Comparison of ENCODE assay signal across 1 cellular context in the genomic region with DNA sequence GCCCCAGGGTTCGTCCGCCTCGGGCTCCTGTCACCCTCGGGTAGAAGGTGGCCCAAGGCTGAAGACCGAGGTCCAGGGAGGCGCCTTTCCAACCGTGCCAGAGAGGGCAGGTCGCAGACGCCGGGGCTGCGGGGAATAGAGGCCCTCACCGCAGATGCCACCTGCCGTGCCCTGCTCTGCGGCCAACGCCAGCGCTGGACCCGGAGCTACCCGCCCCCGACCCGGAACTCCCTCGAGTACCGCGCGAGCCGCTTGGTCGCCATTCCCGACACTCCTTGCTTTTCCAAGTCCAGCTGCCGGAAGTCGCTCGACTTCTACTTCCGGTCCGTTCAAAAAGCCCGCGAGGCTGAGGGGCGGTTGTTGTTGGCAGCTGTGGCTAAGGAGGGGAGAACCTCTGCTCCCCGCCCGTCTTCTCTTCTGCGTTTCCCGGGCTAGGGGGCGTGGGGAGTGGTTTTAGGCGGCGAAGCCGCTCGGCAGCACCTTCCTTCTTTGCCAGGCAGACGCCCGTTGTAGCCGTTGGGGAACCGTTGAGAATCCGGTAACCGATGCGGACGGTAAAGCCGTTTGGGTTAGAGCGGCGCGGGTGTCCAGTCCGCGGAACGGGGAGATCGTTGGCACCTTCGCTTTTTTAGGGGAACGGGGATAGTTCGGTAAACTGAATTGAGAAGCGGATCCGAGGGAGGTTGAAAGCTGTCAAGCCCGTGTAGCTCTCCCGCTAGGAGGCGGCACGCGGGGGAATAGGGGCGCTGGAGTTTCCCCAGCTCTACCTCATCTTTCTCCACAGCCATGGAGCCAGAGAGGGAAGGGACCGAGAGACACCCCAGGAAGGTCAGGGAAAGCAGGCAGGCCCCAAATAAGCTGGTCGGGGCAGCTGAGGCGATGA.
TF ChIP-seq lines count a peak whose summit lies in the region.

A gene with protein sequence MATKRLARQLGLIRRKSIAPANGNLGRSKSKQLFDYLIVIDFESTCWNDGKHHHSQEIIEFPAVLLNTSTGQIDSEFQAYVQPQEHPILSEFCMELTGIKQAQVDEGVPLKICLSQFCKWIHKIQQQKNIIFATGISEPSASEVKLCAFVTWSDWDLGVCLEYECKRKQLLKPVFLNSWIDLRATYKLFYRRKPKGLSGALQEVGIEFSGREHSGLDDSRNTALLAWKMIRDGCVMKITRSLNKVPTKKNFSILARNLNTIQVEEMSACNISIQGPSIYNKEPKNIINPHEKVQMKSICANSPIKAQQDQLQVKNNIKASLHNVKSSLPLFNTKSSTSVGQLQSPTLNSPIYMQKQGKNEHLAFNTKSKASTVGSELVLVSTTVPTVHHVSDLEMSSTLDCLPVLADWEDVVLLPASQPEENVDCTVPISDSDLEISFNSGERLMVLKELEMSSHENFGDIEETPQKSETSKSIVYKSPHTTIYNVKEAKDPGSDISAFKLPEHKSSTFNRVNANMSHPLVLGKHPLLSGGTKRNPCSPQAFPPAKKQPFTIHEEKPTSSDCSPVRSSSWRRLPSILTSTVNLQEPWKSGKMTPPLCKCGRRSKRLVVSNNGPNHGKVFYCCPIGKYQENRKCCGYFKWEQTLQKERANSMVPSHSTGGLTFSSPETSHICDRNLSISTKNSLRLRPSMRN (minus strand): TSS at position 305 of the 883 bp plus-strand sequence. CDS start 42 bp downstream, at position 263.
A gene with protein sequence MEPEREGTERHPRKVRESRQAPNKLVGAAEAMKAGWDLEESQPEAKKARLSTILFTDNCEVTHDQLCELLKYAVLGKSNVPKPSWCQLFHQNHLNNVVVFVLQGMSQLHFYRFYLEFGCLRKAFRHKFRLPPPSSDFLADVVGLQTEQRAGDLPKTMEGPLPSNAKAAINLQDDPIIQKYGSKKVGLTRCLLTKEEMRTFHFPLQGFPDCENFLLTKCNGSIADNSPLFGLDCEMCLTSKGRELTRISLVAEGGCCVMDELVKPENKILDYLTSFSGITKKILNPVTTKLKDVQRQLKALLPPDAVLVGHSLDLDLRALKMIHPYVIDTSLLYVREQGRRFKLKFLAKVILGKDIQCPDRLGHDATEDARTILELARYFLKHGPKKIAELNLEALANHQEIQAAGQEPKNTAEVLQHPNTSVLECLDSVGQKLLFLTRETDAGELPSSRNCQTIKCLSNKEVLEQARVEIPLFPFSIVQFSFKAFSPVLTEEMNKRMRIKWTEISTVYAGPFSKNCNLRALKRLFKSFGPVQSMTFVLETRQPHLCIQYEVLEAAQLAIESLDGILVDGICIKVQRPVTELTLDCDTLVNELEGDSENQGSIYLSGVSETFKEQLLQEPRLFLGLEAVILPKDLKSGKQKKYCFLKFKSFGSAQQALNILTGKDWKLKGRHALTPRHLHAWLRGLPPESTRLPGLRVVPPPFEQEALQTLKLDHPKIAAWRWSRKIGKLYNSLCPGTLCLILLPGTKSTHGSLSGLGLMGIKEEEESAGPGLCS (plus strand): TSS at position 360 of the 883 bp plus-strand sequence. CDS start 427 bp downstream, at position 787.

TF ChIP-seq in K562, 482 proteins besides CTCF, POLR2A, EP300 and RAD21 (continued from another document and continues in another):
- TF ChIP-seq, protein P1, sequence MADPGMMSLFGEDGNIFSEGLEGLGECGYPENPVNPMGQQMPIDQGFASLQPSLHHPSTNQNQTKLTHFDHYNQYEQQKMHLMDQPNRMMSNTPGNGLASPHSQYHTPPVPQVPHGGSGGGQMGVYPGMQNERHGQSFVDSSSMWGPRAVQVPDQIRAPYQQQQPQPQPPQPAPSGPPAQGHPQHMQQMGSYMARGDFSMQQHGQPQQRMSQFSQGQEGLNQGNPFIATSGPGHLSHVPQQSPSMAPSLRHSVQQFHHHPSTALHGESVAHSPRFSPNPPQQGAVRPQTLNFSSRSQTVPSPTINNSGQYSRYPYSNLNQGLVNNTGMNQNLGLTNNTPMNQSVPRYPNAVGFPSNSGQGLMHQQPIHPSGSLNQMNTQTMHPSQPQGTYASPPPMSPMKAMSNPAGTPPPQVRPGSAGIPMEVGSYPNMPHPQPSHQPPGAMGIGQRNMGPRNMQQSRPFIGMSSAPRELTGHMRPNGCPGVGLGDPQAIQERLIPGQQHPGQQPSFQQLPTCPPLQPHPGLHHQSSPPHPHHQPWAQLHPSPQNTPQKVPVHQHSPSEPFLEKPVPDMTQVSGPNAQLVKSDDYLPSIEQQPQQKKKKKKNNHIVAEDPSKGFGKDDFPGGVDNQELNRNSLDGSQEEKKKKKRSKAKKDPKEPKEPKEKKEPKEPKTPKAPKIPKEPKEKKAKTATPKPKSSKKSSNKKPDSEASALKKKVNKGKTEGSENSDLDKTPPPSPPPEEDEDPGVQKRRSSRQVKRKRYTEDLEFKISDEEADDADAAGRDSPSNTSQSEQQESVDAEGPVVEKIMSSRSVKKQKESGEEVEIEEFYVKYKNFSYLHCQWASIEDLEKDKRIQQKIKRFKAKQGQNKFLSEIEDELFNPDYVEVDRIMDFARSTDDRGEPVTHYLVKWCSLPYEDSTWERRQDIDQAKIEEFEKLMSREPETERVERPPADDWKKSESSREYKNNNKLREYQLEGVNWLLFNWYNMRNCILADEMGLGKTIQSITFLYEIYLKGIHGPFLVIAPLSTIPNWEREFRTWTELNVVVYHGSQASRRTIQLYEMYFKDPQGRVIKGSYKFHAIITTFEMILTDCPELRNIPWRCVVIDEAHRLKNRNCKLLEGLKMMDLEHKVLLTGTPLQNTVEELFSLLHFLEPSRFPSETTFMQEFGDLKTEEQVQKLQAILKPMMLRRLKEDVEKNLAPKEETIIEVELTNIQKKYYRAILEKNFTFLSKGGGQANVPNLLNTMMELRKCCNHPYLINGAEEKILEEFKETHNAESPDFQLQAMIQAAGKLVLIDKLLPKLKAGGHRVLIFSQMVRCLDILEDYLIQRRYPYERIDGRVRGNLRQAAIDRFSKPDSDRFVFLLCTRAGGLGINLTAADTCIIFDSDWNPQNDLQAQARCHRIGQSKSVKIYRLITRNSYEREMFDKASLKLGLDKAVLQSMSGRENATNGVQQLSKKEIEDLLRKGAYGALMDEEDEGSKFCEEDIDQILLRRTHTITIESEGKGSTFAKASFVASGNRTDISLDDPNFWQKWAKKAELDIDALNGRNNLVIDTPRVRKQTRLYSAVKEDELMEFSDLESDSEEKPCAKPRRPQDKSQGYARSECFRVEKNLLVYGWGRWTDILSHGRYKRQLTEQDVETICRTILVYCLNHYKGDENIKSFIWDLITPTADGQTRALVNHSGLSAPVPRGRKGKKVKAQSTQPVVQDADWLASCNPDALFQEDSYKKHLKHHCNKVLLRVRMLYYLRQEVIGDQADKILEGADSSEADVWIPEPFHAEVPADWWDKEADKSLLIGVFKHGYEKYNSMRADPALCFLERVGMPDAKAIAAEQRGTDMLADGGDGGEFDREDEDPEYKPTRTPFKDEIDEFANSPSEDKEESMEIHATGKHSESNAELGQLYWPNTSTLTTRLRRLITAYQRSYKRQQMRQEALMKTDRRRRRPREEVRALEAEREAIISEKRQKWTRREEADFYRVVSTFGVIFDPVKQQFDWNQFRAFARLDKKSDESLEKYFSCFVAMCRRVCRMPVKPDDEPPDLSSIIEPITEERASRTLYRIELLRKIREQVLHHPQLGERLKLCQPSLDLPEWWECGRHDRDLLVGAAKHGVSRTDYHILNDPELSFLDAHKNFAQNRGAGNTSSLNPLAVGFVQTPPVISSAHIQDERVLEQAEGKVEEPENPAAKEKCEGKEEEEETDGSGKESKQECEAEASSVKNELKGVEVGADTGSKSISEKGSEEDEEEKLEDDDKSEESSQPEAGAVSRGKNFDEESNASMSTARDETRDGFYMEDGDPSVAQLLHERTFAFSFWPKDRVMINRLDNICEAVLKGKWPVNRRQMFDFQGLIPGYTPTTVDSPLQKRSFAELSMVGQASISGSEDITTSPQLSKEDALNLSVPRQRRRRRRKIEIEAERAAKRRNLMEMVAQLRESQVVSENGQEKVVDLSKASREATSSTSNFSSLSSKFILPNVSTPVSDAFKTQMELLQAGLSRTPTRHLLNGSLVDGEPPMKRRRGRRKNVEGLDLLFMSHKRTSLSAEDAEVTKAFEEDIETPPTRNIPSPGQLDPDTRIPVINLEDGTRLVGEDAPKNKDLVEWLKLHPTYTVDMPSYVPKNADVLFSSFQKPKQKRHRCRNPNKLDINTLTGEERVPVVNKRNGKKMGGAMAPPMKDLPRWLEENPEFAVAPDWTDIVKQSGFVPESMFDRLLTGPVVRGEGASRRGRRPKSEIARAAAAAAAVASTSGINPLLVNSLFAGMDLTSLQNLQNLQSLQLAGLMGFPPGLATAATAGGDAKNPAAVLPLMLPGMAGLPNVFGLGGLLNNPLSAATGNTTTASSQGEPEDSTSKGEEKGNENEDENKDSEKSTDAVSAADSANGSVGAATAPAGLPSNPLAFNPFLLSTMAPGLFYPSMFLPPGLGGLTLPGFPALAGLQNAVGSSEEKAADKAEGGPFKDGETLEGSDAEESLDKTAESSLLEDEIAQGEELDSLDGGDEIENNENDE (IDR thresholded peaks at IDR 0.05; ENCODE audit: low read depth, low read length) = no peak
- peak; percentile 60 for TF ChIP-seq HNRNPLL (IDR thresholded peaks at IDR 0.05; ENCODE audit: low read depth, low read length, poor library complexity, severe bottlenecking)
- TF ChIP-seq STAT5B (CRISPR knock-in tag; IDR thresholded peaks at IDR 0.05) = no peak
- TF ChIP-seq, protein P2, sequence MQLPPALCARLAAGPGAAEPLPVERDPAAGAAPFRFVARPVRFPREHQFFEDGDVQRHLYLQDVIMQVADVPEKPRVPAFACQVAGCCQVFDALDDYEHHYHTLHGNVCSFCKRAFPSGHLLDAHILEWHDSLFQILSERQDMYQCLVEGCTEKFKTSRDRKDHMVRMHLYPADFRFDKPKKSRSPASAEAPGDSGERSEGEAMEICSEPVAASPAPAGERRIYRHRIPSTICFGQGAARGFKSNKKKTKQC (CRISPR knock-in tag; IDR thresholded peaks at IDR 0.05) = no peak; the same call in 1 of the 2 replicates
- no peak for TF ChIP-seq SAFB2 (IDR thresholded peaks at IDR 0.05; ENCODE audit: borderline replicate concordance, low read depth, low read length, severe bottlenecking)
- TF ChIP-seq, protein P3, sequence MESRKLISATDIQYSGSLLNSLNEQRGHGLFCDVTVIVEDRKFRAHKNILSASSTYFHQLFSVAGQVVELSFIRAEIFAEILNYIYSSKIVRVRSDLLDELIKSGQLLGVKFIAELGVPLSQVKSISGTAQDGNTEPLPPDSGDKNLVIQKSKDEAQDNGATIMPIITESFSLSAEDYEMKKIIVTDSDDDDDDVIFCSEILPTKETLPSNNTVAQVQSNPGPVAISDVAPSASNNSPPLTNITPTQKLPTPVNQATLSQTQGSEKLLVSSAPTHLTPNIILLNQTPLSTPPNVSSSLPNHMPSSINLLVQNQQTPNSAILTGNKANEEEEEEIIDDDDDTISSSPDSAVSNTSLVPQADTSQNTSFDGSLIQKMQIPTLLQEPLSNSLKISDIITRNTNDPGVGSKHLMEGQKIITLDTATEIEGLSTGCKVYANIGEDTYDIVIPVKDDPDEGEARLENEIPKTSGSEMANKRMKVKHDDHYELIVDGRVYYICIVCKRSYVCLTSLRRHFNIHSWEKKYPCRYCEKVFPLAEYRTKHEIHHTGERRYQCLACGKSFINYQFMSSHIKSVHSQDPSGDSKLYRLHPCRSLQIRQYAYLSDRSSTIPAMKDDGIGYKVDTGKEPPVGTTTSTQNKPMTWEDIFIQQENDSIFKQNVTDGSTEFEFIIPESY (CRISPR knock-in tag; IDR thresholded peaks at IDR 0.05) = no peak
- TF ChIP-seq ETV5 (CRISPR knock-in tag; IDR thresholded peaks at IDR 0.05; ENCODE audit: low read depth) = peak; percentile 80; the same call in 1 of the 2 replicates
- TF ChIP-seq FOS (IDR thresholded peaks at IDR 0.05; ENCODE audit: extremely low read depth, insufficient read length) = no peak
- TF ChIP-seq, protein P4, sequence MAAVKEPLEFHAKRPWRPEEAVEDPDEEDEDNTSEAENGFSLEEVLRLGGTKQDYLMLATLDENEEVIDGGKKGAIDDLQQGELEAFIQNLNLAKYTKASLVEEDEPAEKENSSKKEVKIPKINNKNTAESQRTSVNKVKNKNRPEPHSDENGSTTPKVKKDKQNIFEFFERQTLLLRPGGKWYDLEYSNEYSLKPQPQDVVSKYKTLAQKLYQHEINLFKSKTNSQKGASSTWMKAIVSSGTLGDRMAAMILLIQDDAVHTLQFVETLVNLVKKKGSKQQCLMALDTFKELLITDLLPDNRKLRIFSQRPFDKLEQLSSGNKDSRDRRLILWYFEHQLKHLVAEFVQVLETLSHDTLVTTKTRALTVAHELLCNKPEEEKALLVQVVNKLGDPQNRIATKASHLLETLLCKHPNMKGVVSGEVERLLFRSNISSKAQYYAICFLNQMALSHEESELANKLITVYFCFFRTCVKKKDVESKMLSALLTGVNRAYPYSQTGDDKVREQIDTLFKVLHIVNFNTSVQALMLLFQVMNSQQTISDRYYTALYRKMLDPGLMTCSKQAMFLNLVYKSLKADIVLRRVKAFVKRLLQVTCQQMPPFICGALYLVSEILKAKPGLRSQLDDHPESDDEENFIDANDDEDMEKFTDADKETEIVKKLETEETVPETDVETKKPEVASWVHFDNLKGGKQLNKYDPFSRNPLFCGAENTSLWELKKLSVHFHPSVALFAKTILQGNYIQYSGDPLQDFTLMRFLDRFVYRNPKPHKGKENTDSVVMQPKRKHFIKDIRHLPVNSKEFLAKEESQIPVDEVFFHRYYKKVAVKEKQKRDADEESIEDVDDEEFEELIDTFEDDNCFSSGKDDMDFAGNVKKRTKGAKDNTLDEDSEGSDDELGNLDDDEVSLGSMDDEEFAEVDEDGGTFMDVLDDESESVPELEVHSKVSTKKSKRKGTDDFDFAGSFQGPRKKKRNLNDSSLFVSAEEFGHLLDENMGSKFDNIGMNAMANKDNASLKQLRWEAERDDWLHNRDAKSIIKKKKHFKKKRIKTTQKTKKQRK (IDR thresholded peaks at IDR 0.05; ENCODE audit: borderline replicate concordance, low read depth, low read length) = no peak
- TF ChIP-seq HSF4 (CRISPR knock-in tag; IDR thresholded peaks at IDR 0.05; ENCODE audit: borderline replicate concordance) = no peak
- TF ChIP-seq, protein P5, sequence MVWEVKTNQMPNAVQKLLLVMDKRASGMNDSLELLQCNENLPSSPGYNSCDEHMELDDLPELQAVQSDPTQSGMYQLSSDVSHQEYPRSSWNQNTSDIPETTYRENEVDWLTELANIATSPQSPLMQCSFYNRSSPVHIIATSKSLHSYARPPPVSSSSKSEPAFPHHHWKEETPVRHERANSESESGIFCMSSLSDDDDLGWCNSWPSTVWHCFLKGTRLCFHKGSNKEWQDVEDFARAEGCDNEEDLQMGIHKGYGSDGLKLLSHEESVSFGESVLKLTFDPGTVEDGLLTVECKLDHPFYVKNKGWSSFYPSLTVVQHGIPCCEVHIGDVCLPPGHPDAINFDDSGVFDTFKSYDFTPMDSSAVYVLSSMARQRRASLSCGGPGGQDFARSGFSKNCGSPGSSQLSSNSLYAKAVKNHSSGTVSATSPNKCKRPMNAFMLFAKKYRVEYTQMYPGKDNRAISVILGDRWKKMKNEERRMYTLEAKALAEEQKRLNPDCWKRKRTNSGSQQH (CRISPR knock-in tag; IDR thresholded peaks at IDR 0.05) = no peak
- no peak for TF ChIP-seq ZNF3 (CRISPR knock-in tag; IDR thresholded peaks at IDR 0.05)
- no peak for TF ChIP-seq TARDBP (IDR thresholded peaks at IDR 0.05)
- peak; percentile 95 for TF ChIP-seq POLR2H (tag; IDR thresholded peaks at IDR 0.05; ENCODE audit: low read depth)
- TF ChIP-seq, protein P6, sequence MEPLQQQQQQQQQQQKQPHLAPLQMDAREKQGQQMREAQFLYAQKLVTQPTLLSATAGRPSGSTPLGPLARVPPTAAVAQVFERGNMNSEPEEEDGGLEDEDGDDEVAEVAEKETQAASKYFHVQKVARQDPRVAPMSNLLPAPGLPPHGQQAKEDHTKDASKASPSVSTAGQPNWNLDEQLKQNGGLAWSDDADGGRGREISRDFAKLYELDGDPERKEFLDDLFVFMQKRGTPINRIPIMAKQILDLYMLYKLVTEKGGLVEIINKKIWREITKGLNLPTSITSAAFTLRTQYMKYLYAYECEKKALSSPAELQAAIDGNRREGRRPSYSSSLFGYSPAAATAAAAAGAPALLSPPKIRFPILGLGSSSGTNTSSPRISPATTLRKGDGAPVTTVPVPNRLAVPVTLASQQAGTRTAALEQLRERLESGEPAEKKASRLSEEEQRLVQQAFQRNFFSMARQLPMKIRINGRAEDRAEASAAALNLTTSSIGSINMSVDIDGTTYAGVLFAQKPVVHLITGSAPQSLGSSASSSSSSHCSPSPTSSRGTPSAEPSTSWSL (CRISPR knock-in tag; IDR thresholded peaks at IDR 0.05; ENCODE audit: borderline replicate concordance) = no peak
- TF ChIP-seq ATF1 (CRISPR knock-in tag; IDR thresholded peaks at IDR 0.05) = no peak
- peak; percentile 73 for TF ChIP-seq ATF1 (tag; IDR thresholded peaks at IDR 0.05)
- TF ChIP-seq ZNF445 (CRISPR knock-in tag; IDR thresholded peaks at IDR 0.05; ENCODE audit: low read depth) = no peak
